8 cellular contexts compared by ENCODE assay signal in the genomic region with DNA sequence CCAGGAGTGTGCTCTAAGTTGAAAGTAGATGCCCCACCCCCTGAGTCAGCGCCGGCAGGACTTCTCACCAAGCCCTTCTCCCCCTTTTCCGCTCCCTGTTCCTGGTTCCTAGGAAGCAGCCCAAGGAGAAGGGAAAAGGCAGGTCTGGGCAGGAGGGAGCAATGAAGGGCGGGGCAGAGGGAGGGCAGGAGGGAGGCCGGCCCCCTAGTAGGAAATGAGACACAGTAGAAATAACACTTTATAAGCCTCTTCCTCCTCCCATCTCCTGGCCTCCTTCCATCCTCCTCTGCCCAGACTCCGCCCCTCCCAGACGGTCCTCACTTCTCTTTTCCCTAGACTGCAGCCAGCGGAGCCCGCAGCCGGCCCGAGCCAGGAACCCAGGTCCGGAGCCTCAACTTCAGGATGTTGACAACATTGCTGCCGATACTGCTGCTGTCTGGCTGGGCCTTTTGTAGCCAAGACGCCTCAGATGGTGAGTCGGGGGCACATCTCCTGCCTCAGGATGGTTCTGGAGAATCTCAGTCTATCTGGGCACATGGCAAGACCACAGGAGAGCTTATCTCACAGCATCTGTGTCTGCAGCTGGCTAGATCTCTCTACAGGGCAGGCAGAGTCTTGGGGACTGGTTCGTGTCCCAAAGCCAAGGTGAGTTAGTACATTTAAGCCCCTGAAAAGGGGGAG. TPM values are rescaled to one million over a fixed set of nuclear protein-coding genes. Genes with fewer than 3 reads are reported as not detected.
A peak's percentile ranks its signal among the peaks of the same experiment; 100 is the strongest.
DNase-seq lines count a peak whose midpoint lies in the region; ATAC-seq and TF ChIP-seq lines count a peak whose summit lies in the region.

A gene (plus strand): TSS at position 320 of the 681 bp plus-strand sequence. CDS start 83 bp downstream, at position 403.

- peaks cover 10% of the 10 kb centered on the region for H3K36me3 ChIP-seq in brain microvascular endothelial cell (replicated peaks)

- DNase-seq in AG20443 (ENCODE audit: low spot score) (peak; percentile 94), HCEC 1CT (peak; percentile 97), brain microvascular endothelial cell (peak; percentile 86), hypothalamus (lab: John Stamatoyannopoulos, UW) (peak in 34 of 51 donors; percentile 1 to 58 (median 28)), putamen (ENCODE audit: low spot score) (peak; percentile 33)

- in situ Hi-C loops in brain microvascular endothelial cell (cut with HindIII; ENCODE audit: low pct_ligation_motif_present, low sequenced_read_pairs) = no loop called here

- H3K27ac ChIP-seq in brain microvascular endothelial cell = no peak within 1 kb of the TSS

- TF ChIP-seq CTCF in brain microvascular endothelial cell (IDR thresholded peaks at IDR 0.05; ENCODE audit: low read depth, low read length, missing control alignments) = no peak

- ATAC-seq in HG02884 (IDR thresholded peaks at IDR 0.05; ENCODE audit: unreplicated experiment) = no peak
- ATAC-seq in HG03280 (IDR thresholded peaks at IDR 0.05; ENCODE audit: unreplicated experiment) = no peak

- H3K4me3 ChIP-seq in brain microvascular endothelial cell (ENCODE audit: low read depth, low read length) = peak within 1 kb of the TSS; percentile 56

- H3K27me3 ChIP-seq in brain microvascular endothelial cell (replicated peaks) = no peaks in the 10 kb centered on the region

TF ChIP-seq in PFSK-1, 5 proteins besides CTCF, POLR2A, EP300 and RAD21:
- TF ChIP-seq POLR2AphosphoS5 (IDR thresholded peaks at IDR 0.05; ENCODE audit: low read depth, low read length) = peak; percentile 72
- no peak for TF ChIP-seq SIN3A (IDR thresholded peaks at IDR 0.05; ENCODE audit: borderline replicate concordance, insufficient read depth, low read length)

RNA-seq across cellular contexts. Expression of the gene that starts here (rescaled TPM):
- polyA plus RNA-seq in PFSK-1 (2012; ENCODE audit: insufficient read length, low read depth) = 83.0 TPM

Comparison
In these comparisons a context has a peak if more than half of its experiments do, and no peak if none do; other contexts are left out.
1. DNase-seq: peak in every context shown above with its lines; median percentile 97 in HCEC 1CT; 94 in AG20443; 86 in brain microvascular endothelial cell; 33 in putamen; 28 in hypothalamus.